1 cellular context compared by ENCODE assay signal in the genomic region with DNA sequence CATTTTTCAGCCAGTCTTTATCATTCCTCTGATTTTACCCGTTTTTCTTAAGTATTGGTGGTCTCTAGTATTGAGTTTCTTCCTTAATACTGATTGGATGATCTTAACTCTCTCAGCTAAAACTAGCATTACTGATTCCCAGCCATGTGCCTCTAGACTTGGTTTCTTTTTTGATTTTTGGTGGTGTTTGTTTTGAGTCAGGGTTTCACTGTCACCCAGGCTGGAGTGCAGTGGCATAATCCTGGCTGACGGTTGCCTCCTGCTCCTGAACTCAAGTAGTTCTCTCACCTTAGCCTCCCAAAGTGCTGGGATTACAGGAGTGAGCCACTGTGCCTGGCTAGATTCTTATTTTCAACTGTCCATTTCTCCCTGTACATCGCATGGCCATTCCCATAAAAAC.
TF ChIP-seq lines count a peak whose summit lies in the region.

No MANE protein-coding gene starts in this region.

TF ChIP-seq in H1, 55 proteins besides CTCF, POLR2A, EP300 and RAD21:
- TF ChIP-seq CHD2 (IDR thresholded peaks at IDR 0.05; ENCODE audit: low read length) (no peak), HDAC2 (IDR thresholded peaks at IDR 0.05; ENCODE audit: borderline replicate concordance in 1 of 2, low read depth in 2 of 2, low read length in 2 of 2) (no peak), SUZ12 (IDR thresholded peaks at IDR 0.05; ENCODE audit: low read length) (no peak), MAFK (IDR thresholded peaks at IDR 0.05; ENCODE audit: low read depth, low read length) (no peak), TBP (IDR thresholded peaks at IDR 0.05; ENCODE audit: low read depth, low read length) (no peak), RNF2 (IDR thresholded peaks at IDR 0.05; ENCODE audit: borderline replicate concordance, low read depth, low read length, missing control alignments, poor library complexity, severe bottlenecking) (no peak), YY1 (IDR thresholded peaks at IDR 0.05; ENCODE audit: low read depth, low read length) (no peak), KDM4A (IDR thresholded peaks at IDR 0.05; ENCODE audit: low read depth, low read length, severe bottlenecking) (no peak), NANOG (IDR thresholded peaks at IDR 0.05; ENCODE audit: insufficient read depth, low read depth, low read length, poor library complexity, severe bottlenecking) (no peak), RBBP5 (IDR thresholded peaks at IDR 0.05; ENCODE audit: borderline replicate concordance, low read depth, low read length) (no peak), TCF12 (IDR thresholded peaks at IDR 0.05; ENCODE audit: low read depth, low read length) (no peak)
- TF ChIP-seq, protein P1, sequence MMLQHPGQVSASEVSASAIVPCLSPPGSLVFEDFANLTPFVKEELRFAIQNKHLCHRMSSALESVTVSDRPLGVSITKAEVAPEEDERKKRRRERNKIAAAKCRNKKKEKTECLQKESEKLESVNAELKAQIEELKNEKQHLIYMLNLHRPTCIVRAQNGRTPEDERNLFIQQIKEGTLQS (IDR thresholded peaks at IDR 0.05; ENCODE audit: insufficient read depth, low read depth, low read length): no peak
